ENCODE assay signal across 8 cellular contexts in genomic region chr17:43694081-43694870, GRCh38. TPM values are rescaled to one million over a fixed set of nuclear protein-coding genes. Genes with fewer than 3 reads are reported as not detected.
A peak's percentile ranks its signal among the peaks of the same experiment; 100 is the strongest.
DNase-seq lines count a peak whose midpoint lies in the region; ATAC-seq and TF ChIP-seq lines count a peak whose summit lies in the region.

No MANE protein-coding gene starts in this region.

- ATAC-seq in GM23338, result peak; percentile 95

- H3K9me2 ChIP-seq in GM23338 (ENCODE audit: insufficient read depth), result no peaks in the 10 kb centered on the region

- H3K4me3 Mint-ChIP-seq in GM23338 (peak overlapping the region; percentile 43), brain (peak overlapping the region in 3 of 5 experiments; percentile 0 to 19 (median 6))

- H3K36me3 Mint-ChIP-seq in GM23338 (ENCODE audit: low read depth) (no peaks in the 10 kb centered on the region; the same call in 2 of the 3 replicates), brain (no peaks in the 10 kb centered on the region)

- no peaks in the 10 kb centered on the region; the same call in 2 of the 3 replicates for H3K9me3 Mint-ChIP-seq in GM23338
- H3K9me3 Mint-ChIP-seq in brain, result no peaks in the 10 kb centered on the region

- peaks cover 23% of the 10 kb centered on the region for H3K4me1 Mint-ChIP-seq in GM23338
- H3K4me1 Mint-ChIP-seq in brain, result peaks cover 27% of the 10 kb centered on the region

- H3K27me3 Mint-ChIP-seq in GM23338 (ENCODE audit: insufficient read depth, low read depth, poor library complexity), result peaks cover 20% of the 10 kb centered on the region
- H3K27me3 Mint-ChIP-seq in brain, result peaks cover 7% of the 10 kb centered on the region

- H3K4me1 ChIP-seq in GM23338 (ENCODE audit: insufficient read depth) (0 out of 2 replicates have a peak, but pooled peaks cover 7% of the 10 kb centered on the region), iPS-15b (ENCODE audit: control insufficient read depth, insufficient read depth, low read length) (no peaks in the 10 kb centered on the region)

- DNase-seq in AG08395 (ENCODE audit: low spot score) (peak; percentile 77), GM23338 (ENCODE audit: low spot score) (peak; percentile 92), NCI-H2107 (lab: John Stamatoyannopoulos, UW) (peak; percentile 65), UCSD-AML1 (lab: John Stamatoyannopoulos, UW; ENCODE audit: unreplicated experiment) (peak; percentile 63), GOT3 (lab: John Stamatoyannopoulos, UW) (no peak)
- DNase-seq in stimulated activated CD4-positive, alpha-beta T cell treated with anti-CD3 and anti-CD28 coated beads, Interleukin-12 subunit alpha, Interleukin-12 subunit beta, amount 100 ng/mL, for 24 hours (ENCODE audit: low read depth in 2 of 2), result peak; percentile 48 to 67

- H3K9me3 ChIP-seq in iPS-15b (ENCODE audit: control insufficient read depth, insufficient read depth, low read length), result no peaks in the 10 kb centered on the region

- no peaks in the 10 kb centered on the region for H3F3A ChIP-seq in GM23338 (replicated peaks; ENCODE audit: low read depth)

- no peak overlapping the region for H3K27ac ChIP-seq in GM23338 (ENCODE audit: low read depth)

- peak overlapping the region; percentile 80 for H3K27ac Mint-ChIP-seq in GM23338
- H3K27ac Mint-ChIP-seq in brain, result peak overlapping the region; percentile 12 to 85 (median 64)

- no peaks in the 10 kb centered on the region for H4K20me1 ChIP-seq in GM23338 (replicated peaks; ENCODE audit: insufficient read depth)

- peak; percentile 96 to 97 for TF ChIP-seq CTCF in GM23338 (conservative IDR thresholded peaks at IDR 0.05; ENCODE audit: low read depth in 2 of 2)
- TF ChIP-seq CTCF in brain (conservative IDR thresholded peaks at IDR 0.05), result peak; percentile 99

- H3K9ac ChIP-seq in iPS-15b (ENCODE audit: low read depth, low read length), result no peak overlapping the region

- no peak overlapping the region for H3K4me3 ChIP-seq in GM23338
- H3K4me3 ChIP-seq in iPS-15b (ENCODE audit: low read depth, low read length), result peak overlapping the region; percentile 4

- no peaks in the 10 kb centered on the region for H3K79me2 ChIP-seq in GM23338 (replicated peaks; ENCODE audit: insufficient read depth)

- H3K27me3 ChIP-seq in GM23338 (ENCODE audit: insufficient read depth) (no peaks in the 10 kb centered on the region), iPS-15b (ENCODE audit: control insufficient read depth, insufficient read depth, low read length) (no peaks in the 10 kb centered on the region)

- H3K4me2 ChIP-seq in GM23338, result peak overlapping the region; percentile 21; the same call in 1 of the 2 replicates

- H2AFZ ChIP-seq in GM23338, result peak overlapping the region; percentile 12

- H3K36me3 ChIP-seq in GM23338 (ENCODE audit: insufficient read depth) (no peaks in the 10 kb centered on the region), iPS-15b (ENCODE audit: control insufficient read depth, insufficient read depth, low read length) (no peaks in the 10 kb centered on the region)

TF ChIP-seq in GM23338, 12 proteins besides CTCF, POLR2A, EP300 and RAD21 (continues in another document):
- no peak for TF ChIP-seq JUNB (IDR thresholded peaks at IDR 0.05; ENCODE audit: unreplicated experiment)
- TF ChIP-seq, protein P1, sequence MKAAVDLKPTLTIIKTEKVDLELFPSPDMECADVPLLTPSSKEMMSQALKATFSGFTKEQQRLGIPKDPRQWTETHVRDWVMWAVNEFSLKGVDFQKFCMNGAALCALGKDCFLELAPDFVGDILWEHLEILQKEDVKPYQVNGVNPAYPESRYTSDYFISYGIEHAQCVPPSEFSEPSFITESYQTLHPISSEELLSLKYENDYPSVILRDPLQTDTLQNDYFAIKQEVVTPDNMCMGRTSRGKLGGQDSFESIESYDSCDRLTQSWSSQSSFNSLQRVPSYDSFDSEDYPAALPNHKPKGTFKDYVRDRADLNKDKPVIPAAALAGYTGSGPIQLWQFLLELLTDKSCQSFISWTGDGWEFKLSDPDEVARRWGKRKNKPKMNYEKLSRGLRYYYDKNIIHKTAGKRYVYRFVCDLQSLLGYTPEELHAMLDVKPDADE (IDR thresholded peaks at IDR 0.05), result no peak
- TF ChIP-seq CREB1 (CRISPR knock-in tag; IDR thresholded peaks at IDR 0.05; ENCODE audit: low read depth), result no peak
- TF ChIP-seq NANOG (IDR thresholded peaks at IDR 0.05; ENCODE audit: borderline replicate concordance), result no peak
- TF ChIP-seq, protein P2, sequence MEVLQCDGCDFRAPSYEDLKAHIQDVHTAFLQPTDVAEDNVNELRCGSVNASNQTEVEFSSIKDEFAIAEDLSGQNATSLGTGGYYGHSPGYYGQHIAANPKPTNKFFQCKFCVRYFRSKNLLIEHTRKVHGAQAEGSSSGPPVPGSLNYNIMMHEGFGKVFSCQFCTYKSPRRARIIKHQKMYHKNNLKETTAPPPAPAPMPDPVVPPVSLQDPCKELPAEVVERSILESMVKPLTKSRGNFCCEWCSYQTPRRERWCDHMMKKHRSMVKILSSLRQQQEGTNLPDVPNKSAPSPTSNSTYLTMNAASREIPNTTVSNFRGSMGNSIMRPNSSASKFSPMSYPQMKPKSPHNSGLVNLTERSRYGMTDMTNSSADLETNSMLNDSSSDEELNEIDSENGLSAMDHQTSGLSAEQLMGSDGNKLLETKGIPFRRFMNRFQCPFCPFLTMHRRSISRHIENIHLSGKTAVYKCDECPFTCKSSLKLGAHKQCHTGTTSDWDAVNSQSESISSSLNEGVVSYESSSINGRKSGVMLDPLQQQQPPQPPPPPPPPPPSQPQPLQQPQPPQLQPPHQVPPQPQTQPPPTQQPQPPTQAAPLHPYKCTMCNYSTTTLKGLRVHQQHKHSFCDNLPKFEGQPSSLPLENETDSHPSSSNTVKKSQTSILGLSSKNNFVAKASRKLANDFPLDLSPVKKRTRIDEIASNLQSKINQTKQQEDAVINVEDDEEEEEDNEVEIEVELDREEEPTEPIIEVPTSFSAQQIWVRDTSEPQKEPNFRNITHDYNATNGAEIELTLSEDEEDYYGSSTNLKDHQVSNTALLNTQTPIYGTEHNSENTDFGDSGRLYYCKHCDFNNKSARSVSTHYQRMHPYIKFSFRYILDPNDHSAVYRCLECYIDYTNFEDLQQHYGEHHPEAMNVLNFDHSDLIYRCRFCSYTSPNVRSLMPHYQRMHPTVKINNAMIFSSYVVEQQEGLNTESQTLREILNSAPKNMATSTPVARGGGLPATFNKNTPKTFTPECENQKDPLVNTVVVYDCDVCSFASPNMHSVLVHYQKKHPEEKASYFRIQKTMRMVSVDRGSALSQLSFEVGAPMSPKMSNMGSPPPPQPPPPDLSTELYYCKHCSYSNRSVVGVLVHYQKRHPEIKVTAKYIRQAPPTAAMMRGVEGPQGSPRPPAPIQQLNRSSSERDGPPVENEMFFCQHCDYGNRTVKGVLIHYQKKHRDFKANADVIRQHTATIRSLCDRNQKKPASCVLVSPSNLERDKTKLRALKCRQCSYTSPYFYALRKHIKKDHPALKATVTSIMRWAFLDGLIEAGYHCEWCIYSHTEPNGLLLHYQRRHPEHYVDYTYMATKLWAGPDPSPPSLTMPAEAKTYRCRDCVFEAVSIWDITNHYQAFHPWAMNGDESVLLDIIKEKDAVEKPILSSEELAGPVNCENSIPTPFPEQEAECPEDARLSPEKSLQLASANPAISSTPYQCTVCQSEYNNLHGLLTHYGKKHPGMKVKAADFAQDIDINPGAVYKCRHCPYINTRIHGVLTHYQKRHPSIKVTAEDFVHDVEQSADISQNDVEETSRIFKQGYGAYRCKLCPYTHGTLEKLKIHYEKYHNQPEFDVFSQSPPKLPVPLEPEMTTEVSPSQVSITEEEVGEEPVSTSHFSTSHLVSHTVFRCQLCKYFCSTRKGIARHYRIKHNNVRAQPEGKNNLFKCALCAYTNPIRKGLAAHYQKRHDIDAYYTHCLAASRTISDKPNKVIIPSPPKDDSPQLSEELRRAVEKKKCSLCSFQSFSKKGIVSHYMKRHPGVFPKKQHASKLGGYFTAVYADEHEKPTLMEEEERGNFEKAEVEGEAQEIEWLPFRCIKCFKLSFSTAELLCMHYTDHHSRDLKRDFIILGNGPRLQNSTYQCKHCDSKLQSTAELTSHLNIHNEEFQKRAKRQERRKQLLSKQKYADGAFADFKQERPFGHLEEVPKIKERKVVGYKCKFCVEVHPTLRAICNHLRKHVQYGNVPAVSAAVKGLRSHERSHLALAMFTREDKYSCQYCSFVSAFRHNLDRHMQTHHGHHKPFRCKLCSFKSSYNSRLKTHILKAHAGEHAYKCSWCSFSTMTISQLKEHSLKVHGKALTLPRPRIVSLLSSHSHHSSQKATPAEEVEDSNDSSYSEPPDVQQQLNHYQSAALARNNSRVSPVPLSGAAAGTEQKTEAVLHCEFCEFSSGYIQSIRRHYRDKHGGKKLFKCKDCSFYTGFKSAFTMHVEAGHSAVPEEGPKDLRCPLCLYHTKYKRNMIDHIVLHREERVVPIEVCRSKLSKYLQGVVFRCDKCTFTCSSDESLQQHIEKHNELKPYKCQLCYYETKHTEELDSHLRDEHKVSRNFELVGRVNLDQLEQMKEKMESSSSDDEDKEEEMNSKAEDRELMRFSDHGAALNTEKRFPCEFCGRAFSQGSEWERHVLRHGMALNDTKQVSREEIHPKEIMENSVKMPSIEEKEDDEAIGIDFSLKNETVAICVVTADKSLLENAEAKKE (CRISPR knock-in tag; IDR thresholded peaks at IDR 0.05), result no peak
- no peak for TF ChIP-seq ZNF331 (CRISPR knock-in tag; IDR thresholded peaks at IDR 0.05; ENCODE audit: low read depth)

RNA-seq across cellular contexts. Expression of gene MEOX1, which starts 32.6 kb away (rescaled TPM):
- not detected in 2 replicates for total RNA-seq in GM23338 (2014; rRNA removed; shearing (Covaris generic))
- not detected in 2 replicates for polyA plus RNA-seq in GM23338 (2016; fragmentation: Nextera tagmentation; extraction: Ambion mirVana)
- polyA plus RNA-seq in brain (ENCODE audit: insufficient read depth, low read depth, low replicate concordance), result not detected
